ENCODE assay signal across 22 cellular contexts in the genomic region with DNA sequence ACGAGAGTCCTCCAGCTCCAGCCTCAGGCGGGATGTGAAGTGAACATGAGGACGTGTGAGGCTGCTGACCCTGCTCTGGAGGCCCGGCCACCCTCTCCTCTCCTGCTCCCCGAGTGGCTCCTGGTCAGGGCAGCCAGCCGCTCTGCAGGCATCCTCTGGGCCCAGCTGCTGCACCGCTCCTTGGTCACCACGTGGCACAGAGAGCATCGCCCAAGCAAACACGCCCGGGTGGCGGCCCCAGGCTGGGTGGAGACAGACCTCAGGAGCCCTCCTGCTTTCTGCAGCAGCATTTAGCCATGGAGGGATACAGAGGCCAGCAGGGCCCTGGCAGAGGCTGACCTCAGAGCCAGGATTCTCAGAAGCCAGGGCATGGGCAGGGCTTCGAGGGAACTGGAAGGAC.
DNase-seq lines count a peak whose midpoint lies in the region; ATAC-seq, FAIRE-seq and TF ChIP-seq lines count a peak whose summit lies in the region.
"Had no signal": no experiment of that assay in that cellular context is flagged by ENCODE, and none has a peak within 500 bp of the region (broad histone marks: within the 10 kb centered on the region; RNA-seq: fewer than 3 reads in every experiment).

No MANE protein-coding gene starts in this region.

- H3K56ac ChIP-seq in H1 (replicated peaks; ENCODE audit: insufficient read length, low read depth, low read length): no peak overlapping the region

- no peak overlapping the region for H3K23ac ChIP-seq in H1 (ENCODE audit: insufficient read length)

- H3K36me3 ChIP-seq in heart left ventricle (peaks cover 0 to 25% (median 0%) of the 10 kb centered on the region in 9 donors), H1 (ENCODE audit: control insufficient read depth in 2 of 4, insufficient read depth in 4 of 4, low read length in 3 of 4) (peaks cover 0 to 3% (median 0%) of the 10 kb centered on the region in 4 experiments; a peak in 1 of 8 replicates), thyroid gland (peaks cover 8 to 14% of the 10 kb centered on the region in 2 donors)

- no peak overlapping the region for H2BK120ac ChIP-seq in H1 (replicated peaks; ENCODE audit: low read depth, low read length)

- H3K79me2 ChIP-seq in H1 (ENCODE audit: control insufficient read depth in 1 of 2, insufficient read depth in 2 of 2, low read length in 2 of 2): no peaks in the 10 kb centered on the region

- TF ChIP-seq EP300 in H1 (IDR thresholded peaks at IDR 0.05; ENCODE audit: borderline replicate concordance in 1 of 2, low read depth in 2 of 2, low read length in 2 of 2): no peak

- no peak overlapping the region for H4K5ac ChIP-seq in H1 (ENCODE audit: insufficient read length, low read depth, low read length)

- H3K23me2 ChIP-seq in H1 (ENCODE audit: low read depth, low read length): no peaks in the 10 kb centered on the region

- no peak overlapping the region for H3K14ac ChIP-seq in H1 (ENCODE audit: insufficient read length)

- CTCF ChIA-PET in H1 (lab: Charles Lee; ENCODE audit: partially characterized antibody): interaction anchor here (1.2 to 5.1 kb wide), 4 partner anchors 14 to 186 kb away, joined by 3 to 23 read pairs (median 8); no protein-coding TSS in a partner anchor

- H4K20me1 ChIP-seq in H1 (replicated peaks in 1 of 2; ENCODE audit: control insufficient read depth in 1 of 2, insufficient read depth in 2 of 2, low read length in 2 of 2): peaks cover 0 to 5% of the 10 kb centered on the region in 2 experiments

- no peaks in the 10 kb centered on the region for H3K4me1 ChIP-seq in heart left ventricle
- H3K4me1 ChIP-seq in H1 (replicated peaks in 1 of 4; ENCODE audit: control insufficient read depth in 3 of 4, insufficient read depth in 4 of 4, low read length in 3 of 4): no peaks in the 10 kb centered on the region
- peaks cover 5 to 11% of the 10 kb centered on the region in 2 donors for H3K4me1 ChIP-seq in thyroid gland
- H3K4me1 ChIP-seq: BE2C had no signal

- no peak for TF ChIP-seq RAD21 in H1 (IDR thresholded peaks at IDR 0.05 in 1 of 2, conservative IDR thresholded peaks at IDR 0.05 in 1 of 2; ENCODE audit: low read depth in 2 of 2, low read length in 2 of 2)

- WGBS in heart left ventricle, 4 donors: 92 to 96% (median 95%) methylated on average over 8 to 13 of the region's 13 CpGs; no CpG with 5 or more reads in 1 of the 4 donors
- WGBS in H1 (ENCODE audit: extremely low coverage in 1 of 2, insufficient coverage in 1 of 2, insufficient read length in 1 of 2, insufficient replicate concordance in 2 of 2, low coverage in 1 of 2, low lambda C conversion rate in 2 of 2, missing lambda C conversion rate in 1 of 2), 2 experiments: 94% methylated on average over 13 of the region's 13 CpGs; no CpG with 5 or more reads in 1 of the 2 experiments
- 98 to 100% methylated on average over 4 to 8 of the region's 13 CpGs for WGBS in thyroid gland, 2 donors

- no peak overlapping the region for H2AK5ac ChIP-seq in H1 (ENCODE audit: low read depth, low read length)

- POLR2A ChIA-PET in H1 (lab: Charles Lee; ENCODE audit: partially characterized antibody): no interaction called here

- no peak for FAIRE-seq in H1 (lab: Jason Lieb, UNC)
- FAIRE-seq: A204.1, GM12891, GM18507, H54 had no signal

- in situ Hi-C loops in ACHN (cut with HindIII; ENCODE audit: low pct_ligation_motif_present, low pct_unique_long_range_greater_than_20kb, low sequenced_read_pairs): no loop called here

- no peak overlapping the region for H2AFZ ChIP-seq in H1 (ENCODE audit: low read length)
- H2AFZ ChIP-seq: GM23338 had no signal

- H2BK5ac ChIP-seq in H1 (ENCODE audit: low read depth, low read length): peak overlapping the region; percentile 16; the same call in 1 of the 2 replicates

- no peak overlapping the region for H2BK12ac ChIP-seq in H1 (ENCODE audit: low read depth, low read length)

- intact Hi-C loops in Right ventricle myocardium inferior (cut with DNase I): no loop called here
- intact Hi-C loops in heart left ventricle (cut with DNase I): no loop called here
- intact Hi-C loops in sciatic nerve (cut with DNase I): no loop called here
- intact Hi-C loops in thyroid gland (cut with DNase I): no loop called here

- DNase-seq in Right ventricle myocardium inferior (ENCODE audit: missing footprints) (peak; percentile 59), heart left ventricle (no peak), H1 (ENCODE audit: low read depth in 1 of 2, low spot score in 2 of 2) (no peak), sciatic nerve (ENCODE audit: low spot score) (no peak), thyroid gland (no peak), ACHN (no peak)
- DNase-seq: AML-193; BE2C; Calu3; CD4-positive, alpha-beta memory T cell; COR-L47; DMS53; DMS79 treated with DMSO at 0.1 percent for 48 hours; GF-D8; HCEC 1CT had no signal

- H3K4me3 ChIP-seq in heart left ventricle (no peak overlapping the region), H1 (ENCODE audit: extremely low read depth in 1 of 4, insufficient read depth in 2 of 4, low read depth in 3 of 4, low read length in 4 of 4) (no peak overlapping the region), thyroid gland (replicated peaks in 1 of 3) (no peak overlapping the region)
- H3K4me3 ChIP-seq: BLaER1 treated with 17β-estradiol and CSF1 and Interleukin-3, amounts not matched to agents 10 nM and 100 nM; GM23338 had no signal

- H4K91ac ChIP-seq in H1 (replicated peaks; ENCODE audit: insufficient read length, low read length): no peak overlapping the region

- TF ChIP-seq CTCF in heart left ventricle (IDR thresholded peaks at IDR 0.05): no peak
- TF ChIP-seq CTCF in H1 (IDR thresholded peaks at IDR 0.05; ENCODE audit: control extremely low read depth in 1 of 3, insufficient read depth in 1 of 3, low read depth in 1 of 3, low read length in 3 of 3): no peak
- TF ChIP-seq CTCF in thyroid gland (IDR thresholded peaks at IDR 0.05): no peak

- 0 out of 2 replicates have a peak overlapping the region, but pooled peaks have one; percentile 68 for H4K8ac ChIP-seq in H1 (ENCODE audit: extremely low read depth, insufficient read depth, low read length)

- H3K27me3 ChIP-seq in heart left ventricle (no peaks in the 10 kb centered on the region), H1 (replicated peaks in 1 of 4; ENCODE audit: control insufficient read depth in 3 of 4, extremely low read depth in 1 of 4, insufficient read depth in 3 of 4, low read length in 3 of 4) (no peaks in the 10 kb centered on the region), thyroid gland (no peaks in the 10 kb centered on the region)
- H3K27me3 ChIP-seq: BE2C; BLaER1 treated with 17β-estradiol and CSF1 and Interleukin-3, amounts not matched to agents 10 nM and 100 nM had no signal

- H2BK15ac ChIP-seq in H1 (ENCODE audit: low read length): no peak overlapping the region

- H3K18ac ChIP-seq in H1 (ENCODE audit: extremely low read depth, low read length): no peak overlapping the region

- no peak overlapping the region for H3K9ac ChIP-seq in H1 (replicated peaks in 1 of 4; ENCODE audit: extremely low read depth in 1 of 4, low read depth in 3 of 4, low read length in 3 of 4)
- H3K9ac ChIP-seq: BLaER1 treated with 17β-estradiol and CSF1 and Interleukin-3, amounts not matched to agents 10 nM and 100 nM had no signal

- no peak overlapping the region for H3K4me2 ChIP-seq in H1 (ENCODE audit: insufficient read depth in 1 of 2, low read depth in 2 of 2, low read length in 2 of 2)
- H3K4me2 ChIP-seq: BLaER1 treated with 17β-estradiol and CSF1 and Interleukin-3, amounts not matched to agents 10 nM and 100 nM; GM23338 had no signal

- H3K9me3 ChIP-seq in heart left ventricle (no peaks in the 10 kb centered on the region), H1 (ENCODE audit: insufficient read depth in 2 of 2, low read depth in 1 of 2, low read length in 1 of 2) (no peaks in the 10 kb centered on the region), thyroid gland (no peaks in the 10 kb centered on the region)
- H3K9me3 ChIP-seq: BE2C; BLaER1 treated with 17β-estradiol and CSF1 and Interleukin-3, amounts not matched to agents 10 nM and 100 nM had no signal

- no peak for ATAC-seq in Right ventricle myocardium inferior
- ATAC-seq in heart left ventricle: no peak
- peak; percentile 39 for ATAC-seq in sciatic nerve
- ATAC-seq: GM23338 had no signal

- no peak overlapping the region for H2BK20ac ChIP-seq in H1 (ENCODE audit: low read length)

- H3K79me1 ChIP-seq in H1 (ENCODE audit: low read depth, low read length): no peaks in the 10 kb centered on the region

- no peak overlapping the region for H3K4ac ChIP-seq in H1 (replicated peaks; ENCODE audit: insufficient read length, low read depth, low read length)

- TF ChIP-seq POLR2A in heart left ventricle (IDR thresholded peaks at IDR 0.05) (no peak), H1 (IDR thresholded peaks at IDR 0.05; ENCODE audit: control extremely low read depth in 1 of 2, low read depth in 2 of 2, low read length in 2 of 2) (no peak), thyroid gland (IDR thresholded peaks at IDR 0.05) (no peak)

- H3K27ac ChIP-seq in heart left ventricle (no peak overlapping the region), H1 (ENCODE audit: low read depth, low read length) (no peak overlapping the region), thyroid gland (no peak overlapping the region)
- H3K27ac ChIP-seq: 22Rv1; BLaER1 treated with 17β-estradiol and CSF1 and Interleukin-3, amounts not matched to agents 10 nM and 100 nM had no signal

TF ChIP-seq in H1, 55 proteins besides CTCF, POLR2A, EP300 and RAD21:
- TF ChIP-seq TBP (IDR thresholded peaks at IDR 0.05; ENCODE audit: low read depth, low read length): no peak
TF ChIP-seq in H1: peak in this region for 0.
